Comparison of ENCODE assay signal across 13 cellular contexts in genomic region chr4:71607780-71608673, GRCh38.
DNase-seq lines count a peak whose midpoint lies in the region; ATAC-seq, FAIRE-seq and TF ChIP-seq lines count a peak whose summit lies in the region.
"Had no signal": no experiment of that assay in that cellular context is flagged by ENCODE, and none has a peak within 500 bp of the region (broad histone marks: within the 10 kb centered on the region; RNA-seq: fewer than 3 reads in every experiment).

No MANE protein-coding gene starts in this region.

- 35% methylated on average over 3 of the region's 3 CpGs for WGBS in A549 (ENCODE audit: missing lambda C conversion rate)

- H3K27me3 Mint-ChIP-seq in HFFc6 (ENCODE audit: insufficient read depth): peaks cover 10% of the 10 kb centered on the region
- H3K27me3 Mint-ChIP-seq in activated naive CD4-positive, alpha-beta T cell treated with anti-CD3 and anti-CD28 coated beads for 36 hours (ENCODE audit: low read depth): peaks cover 4% of the 10 kb centered on the region
- H3K27me3 Mint-ChIP-seq in naive thymus-derived CD4-positive, alpha-beta T cell: peaks cover 0 to 22% (median 12%) of the 10 kb centered on the region in 5 donors

- intact Hi-C loops in activated naive CD4-positive, alpha-beta T cell treated with anti-CD3 and anti-CD28 coated beads for 36 hours (cut with micrococcal nuclease): no loop called here
- intact Hi-C loops in naive thymus-derived CD4-positive, alpha-beta T cell (cut with micrococcal nuclease): no loop called here

- H3K4me1 ChIP-seq in A549: peaks cover 37% of the 10 kb centered on the region
- no peaks in the 10 kb centered on the region for H3K4me1 ChIP-seq in naive thymus-derived CD4-positive, alpha-beta T cell (ENCODE audit: control insufficient read depth in 2 of 2, insufficient read depth in 2 of 2, low read length in 2 of 2)

- 0 out of 3 replicates have a peak overlapping the region, but pooled peaks have one; percentile 18 for H3K4me3 ChIP-seq in A549
- no peak overlapping the region for H3K4me3 ChIP-seq in naive thymus-derived CD4-positive, alpha-beta T cell (ENCODE audit: low read length)

- H3K9me3 Mint-ChIP-seq in HFFc6: peaks cover 11% of the 10 kb centered on the region
- peaks cover 4% of the 10 kb centered on the region for H3K9me3 Mint-ChIP-seq in activated naive CD4-positive, alpha-beta T cell treated with anti-CD3 and anti-CD28 coated beads for 36 hours
- H3K9me3 Mint-ChIP-seq in naive thymus-derived CD4-positive, alpha-beta T cell: peaks cover 0 to 14% (median 5%) of the 10 kb centered on the region in 11 donors

- peak; percentile 87 to 94 for ATAC-seq in A549
- ATAC-seq in naive thymus-derived CD4-positive, alpha-beta T cell: no peak

- TF ChIP-seq EP300 in A549 (IDR thresholded peaks at IDR 0.05): peak; percentile 65 to 73; a peak in 4 of 5 replicates

- H3K27me3 ChIP-seq in naive thymus-derived CD4-positive, alpha-beta T cell (ENCODE audit: control insufficient read depth in 2 of 2, insufficient read depth in 2 of 2, low read length in 2 of 2): no peaks in the 10 kb centered on the region

- DNase-seq in A549 (ENCODE audit: low read depth in 1 of 2, low spot score in 1 of 2) (peak; percentile 52 to 87), HFFc6 (peak; percentile 2), SKM-1 treated with dmso at 0.1 percent for 144 hours (lab: John Stamatoyannopoulos, UW; ENCODE audit: unreplicated experiment) (peak; percentile 42), iris pigment epithelial cell (ENCODE audit: low read depth) (peak; percentile 40), caudate nucleus (lab: John Stamatoyannopoulos, UW) (no peak), NCI-H1092 (lab: John Stamatoyannopoulos, UW) (no peak)
- no peak for DNase-seq in activated naive CD4-positive, alpha-beta T cell treated with anti-CD3 and anti-CD28 coated beads for 36 hours
- DNase-seq in naive thymus-derived CD4-positive, alpha-beta T cell: no peak
- DNase-seq: Karpas-422; NCI-H524; stimulated activated naive CD4-positive, alpha-beta T cell; T-helper 2 cell had no signal

- peaks cover 7% of the 10 kb centered on the region for H3K4me1 Mint-ChIP-seq in HFFc6 (ENCODE audit: low read depth)
- H3K4me1 Mint-ChIP-seq in activated naive CD4-positive, alpha-beta T cell treated with anti-CD3 and anti-CD28 coated beads for 36 hours (ENCODE audit: low read depth): no peaks in the 10 kb centered on the region
- H3K4me1 Mint-ChIP-seq in naive thymus-derived CD4-positive, alpha-beta T cell: no peaks in the 10 kb centered on the region

- TF ChIP-seq POLR2A in A549 (IDR thresholded peaks at IDR 0.05; ENCODE audit: low read length): no peak

- TF ChIP-seq CTCF in A549 (IDR thresholded peaks at IDR 0.05) (no peak), HFFc6 (IDR thresholded peaks at IDR 0.05) (no peak)

- H3K27ac ChIP-seq in A549 (peak overlapping the region; percentile 86 to 91), caudate nucleus (ENCODE audit: low read depth, low read length) (no peak overlapping the region)
- no peak overlapping the region for H3K27ac ChIP-seq in naive thymus-derived CD4-positive, alpha-beta T cell (ENCODE audit: low read depth, low read length)

- POLR2A ChIA-PET in A549 (lab: Yijun Ruan, JAX): no interaction called here
- POLR2A ChIA-PET in naive thymus-derived CD4-positive, alpha-beta T cell (lab: Charles Lee): no interaction called here

- H3K36me3 Mint-ChIP-seq in HFFc6 (ENCODE audit: low read depth): peaks cover 8% of the 10 kb centered on the region; the same call in 1 of the 2 replicates
- no peaks in the 10 kb centered on the region for H3K36me3 Mint-ChIP-seq in activated naive CD4-positive, alpha-beta T cell treated with anti-CD3 and anti-CD28 coated beads for 36 hours (ENCODE audit: low read depth)
- no peaks in the 10 kb centered on the region for H3K36me3 Mint-ChIP-seq in naive thymus-derived CD4-positive, alpha-beta T cell

- H3K36me3 ChIP-seq in naive thymus-derived CD4-positive, alpha-beta T cell (ENCODE audit: control insufficient read depth in 2 of 3, insufficient read depth in 3 of 3, low read length in 3 of 3): no peaks in the 10 kb centered on the region

- peak overlapping the region; percentile 74 for H3K4me2 ChIP-seq in A549

- peaks cover 4% of the 10 kb centered on the region; the same call in 1 of the 3 replicates for H3K9me3 ChIP-seq in A549
- no peaks in the 10 kb centered on the region for H3K9me3 ChIP-seq in naive thymus-derived CD4-positive, alpha-beta T cell (ENCODE audit: control insufficient read depth in 2 of 3, low read length in 3 of 3)

- TF ChIP-seq RAD21 in A549 (conservative IDR thresholded peaks at IDR 0.05 in 1 of 2, IDR thresholded peaks at IDR 0.05 in 1 of 2): peak; percentile 20 to 34; a peak in 2 of 5 replicates

- H3K27ac Mint-ChIP-seq in HFFc6: no peak overlapping the region
- H3K27ac Mint-ChIP-seq in activated naive CD4-positive, alpha-beta T cell treated with anti-CD3 and anti-CD28 coated beads for 36 hours: no peak overlapping the region
- no peak overlapping the region for H3K27ac Mint-ChIP-seq in naive thymus-derived CD4-positive, alpha-beta T cell

- CTCF ChIA-PET in A549 (lab: Yijun Ruan, JAX): interaction anchor here (0.9 kb wide), 1 partner anchor 548 kb away, joined by 3 read pairs; no protein-coding TSS in a partner anchor
- CTCF ChIA-PET in activated naive CD4-positive, alpha-beta T cell treated with anti-CD3 and anti-CD28 coated beads for 36 hours (lab: Charles Lee): interaction anchor here (0.6 kb wide), 1 partner anchor 85 kb away, joined by 3 read pairs; no protein-coding TSS in a partner anchor
- CTCF ChIA-PET in naive thymus-derived CD4-positive, alpha-beta T cell (lab: Charles Lee): no interaction called here

- FAIRE-seq in A549 (lab: Jason Lieb, UNC): peak; percentile 84
- FAIRE-seq: colon had no signal

- H3K4me3 Mint-ChIP-seq in HFFc6: no peak overlapping the region
- H3K4me3 Mint-ChIP-seq in activated naive CD4-positive, alpha-beta T cell treated with anti-CD3 and anti-CD28 coated beads for 36 hours: no peak overlapping the region
- no peak overlapping the region for H3K4me3 Mint-ChIP-seq in naive thymus-derived CD4-positive, alpha-beta T cell

TF ChIP-seq in A549, 52 proteins besides CTCF, POLR2A, EP300 and RAD21 (continues in another document):
- peak; percentile 22 to 79; a peak in 3 of 4 replicates for TF ChIP-seq CEBPB (IDR thresholded peaks at IDR 0.05)
- no peak for TF ChIP-seq TP53 (CRISPR knock-in tag; IDR thresholded peaks at IDR 0.05)
- no peak for TF ChIP-seq PHF8 (IDR thresholded peaks at IDR 0.05; ENCODE audit: borderline replicate concordance, low read depth)
- peak; percentile 88 for TF ChIP-seq GATA3 (IDR thresholded peaks at IDR 0.05; ENCODE audit: borderline replicate concordance)
- peak; percentile 75 for TF ChIP-seq FOSL2 (IDR thresholded peaks at IDR 0.05)
- peak; percentile 92 for TF ChIP-seq FOSL2 (CRISPR knock-in tag; IDR thresholded peaks at IDR 0.05)
- no peak for TF ChIP-seq ZFP36 (IDR thresholded peaks at IDR 0.05; ENCODE audit: borderline replicate concordance, partially characterized antibody)
- 0 out of 2 replicates have a peak, but pooled peaks have one; percentile 31 for TF ChIP-seq RARB (CRISPR knock-in tag; IDR thresholded peaks at IDR 0.05)
- no peak for TF ChIP-seq BHLHE40 (IDR thresholded peaks at IDR 0.05; ENCODE audit: low read depth, low read length)
- TF ChIP-seq REST (IDR thresholded peaks at IDR 0.05): no peak
- TF ChIP-seq ESRRA (IDR thresholded peaks at IDR 0.05; ENCODE audit: borderline replicate concordance, low read length): no peak
- peak; percentile 72; the same call in 1 of the 3 replicates for TF ChIP-seq BCL3 (IDR thresholded peaks at IDR 0.05)
- no peak for TF ChIP-seq CHD4 (IDR thresholded peaks at IDR 0.05; ENCODE audit: borderline replicate concordance)
- peak; percentile 80 to 83; a peak in 4 of 5 replicates for TF ChIP-seq JUN (IDR thresholded peaks at IDR 0.05)

Comparison
In these comparisons a context has a peak if more than half of its experiments do, and no peak if none do; other contexts are left out.
1. DNase-seq: peak in A549 (2 of 2), HFFc6 (single experiment), SKM-1 treated with dmso at 0.1 percent for 144 hours (single experiment) and iris pigment epithelial cell (single experiment); none in caudate nucleus (0 of 61), activated naive CD4-positive, alpha-beta T cell treated with anti-CD3 and anti-CD28 coated beads for 36 hours (single experiment), naive thymus-derived CD4-positive, alpha-beta T cell (0 of 9) and NCI-H1092 (single experiment).
2. H3K27ac ChIP-seq: peak in A549 (2 of 2); none in caudate nucleus (single experiment) and naive thymus-derived CD4-positive, alpha-beta T cell (single experiment).